In the genomic region with DNA sequence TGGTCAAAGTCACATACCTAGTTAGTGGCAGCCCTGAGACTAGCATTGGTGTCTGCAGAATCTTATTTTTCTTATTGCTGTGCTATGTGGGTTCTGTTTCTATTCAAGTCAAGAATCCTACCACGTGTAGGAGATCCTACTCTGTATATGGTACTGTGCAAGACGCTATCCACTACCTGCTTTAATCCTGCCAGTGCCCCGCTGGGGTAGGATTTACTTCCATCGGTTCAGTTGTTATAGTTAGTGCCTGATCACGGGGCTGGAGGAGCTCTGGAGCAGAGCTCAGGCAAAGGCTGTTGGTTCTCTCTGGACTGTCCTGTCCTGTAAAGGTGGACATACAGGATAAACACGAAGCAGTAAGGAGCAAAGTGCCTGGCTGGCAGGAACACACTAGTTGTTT, we compare ENCODE assay signal across 33 cellular contexts.
"Had no signal": no experiment of that assay in that cellular context is flagged by ENCODE, and none has a peak within 500 bp of the region (broad histone marks: within the 10 kb centered on the region; RNA-seq: fewer than 3 reads in every experiment).

No MANE protein-coding gene starts in this region.

- H3K4me2 ChIP-seq: KMS-11 had no signal

- H3K9me3 Mint-ChIP-seq: activated CD8-positive, alpha-beta T cell treated with anti-CD3 and anti-CD28 coated beads for 36 hours; activated naive CD8-positive, alpha-beta T cell treated with anti-CD3 and anti-CD28 coated beads for 36 hours had no signal

- DNase-seq: activated CD4-positive, alpha-beta T cell treated with anti-CD3 and anti-CD28 coated beads for 1 hour; activated CD4-positive, alpha-beta T cell treated with anti-CD3 and anti-CD28 coated beads for 48 hours; activated CD4-positive, CD25-positive, alpha-beta regulatory T cell; activated CD8-positive, alpha-beta T cell treated with anti-CD3 and anti-CD28 coated beads for 36 hours; activated effector memory CD4-positive, alpha-beta T cell treated with anti-CD3 and anti-CD28 coated beads, Interleukin-2, amount 50 U/mL, for 16 hours; activated naive CD4-positive, alpha-beta T cell; activated naive CD4-positive, alpha-beta T cell treated with anti-CD3 and anti-CD28 coated beads, Interleukin-2, amount 50 U/mL, for 16 hours; activated naive CD8-positive, alpha-beta T cell treated with anti-CD3 and anti-CD28 coated beads for 36 hours; activated T-cell treated with anti-CD3 and anti-CD28 coated beads, Interleukin-2, amount 50 U/mL, for 1 hour; activated T-cell treated with anti-CD3 and anti-CD28 coated beads, Interleukin-2, amount 50 U/mL, for 72 hours; amniotic stem cell; NCI-H1092 treated with DMSO at 0.1 percent for 48 hours; NCI-H1417; NCI-H146; NCI-H187; NCI-H2029 treated with DMSO at 0.1 percent for 48 hours; NCI-H2107; NCI-H2171; NCI-H510A; NCI-H526 treated with DMSO at 0.1 percent for 48 hours; NCI-H774; SHP77 treated with DMSO at 0.1 percent for 48 hours; SW 1271; T-helper 1 cell; T-helper 2 cell; T-helper 9 cell had no signal

- H3K4me3 Mint-ChIP-seq: activated CD8-positive, alpha-beta T cell treated with anti-CD3 and anti-CD28 coated beads for 36 hours; activated naive CD8-positive, alpha-beta T cell treated with anti-CD3 and anti-CD28 coated beads for 36 hours; activated T-cell treated with anti-CD3 and anti-CD28 coated beads, Interleukin-2, amount 50 U/mL, for 72 hours; activated T-helper 17 cell treated with anti-CD3 and anti-CD28 coated beads, Interleukin-2, amount 50 U/mL, for 72 hours; central memory CD8-positive, alpha-beta T cell had no signal

- H3K9ac ChIP-seq: KMS-11 had no signal

- ATAC-seq: activated CD8-positive, alpha-beta T cell treated with anti-CD3 and anti-CD28 coated beads for 36 hours; activated T-cell treated with anti-CD3 and anti-CD28 coated beads, Interleukin-2, amount 50 U/mL, for 72 hours; activated T-helper 17 cell treated with anti-CD3 and anti-CD28 coated beads, Interleukin-2, amount 50 U/mL, for 72 hours; Panc1; SK-N-SH treated with all-trans-retinoic acid at 6 μM for 48 hours had no signal

- H3K27me3 ChIP-seq: ascending aorta had no signal

- H3K4me1 Mint-ChIP-seq: activated naive CD8-positive, alpha-beta T cell treated with anti-CD3 and anti-CD28 coated beads for 36 hours; activated T-helper 17 cell treated with anti-CD3 and anti-CD28 coated beads, Interleukin-2, amount 50 U/mL, for 72 hours; central memory CD8-positive, alpha-beta T cell had no signal

- H3K27me3 Mint-ChIP-seq: activated CD8-positive, alpha-beta T cell treated with anti-CD3 and anti-CD28 coated beads for 36 hours; activated naive CD8-positive, alpha-beta T cell treated with anti-CD3 and anti-CD28 coated beads for 36 hours; activated T-helper 17 cell treated with anti-CD3 and anti-CD28 coated beads, Interleukin-2, amount 50 U/mL, for 72 hours; central memory CD8-positive, alpha-beta T cell had no signal

- H3K9me3 ChIP-seq: ascending aorta had no signal

- H3K36me3 ChIP-seq: ascending aorta had no signal

- H3K4me3 ChIP-seq: ascending aorta had no signal

- H3K4me1 ChIP-seq: ascending aorta had no signal

- H3K36me3 Mint-ChIP-seq: activated naive CD8-positive, alpha-beta T cell treated with anti-CD3 and anti-CD28 coated beads for 36 hours had no signal

- H3K27ac ChIP-seq: ascending aorta, KMS-11, VCaP had no signal

- H3K27ac Mint-ChIP-seq: activated CD8-positive, alpha-beta T cell treated with anti-CD3 and anti-CD28 coated beads for 36 hours; activated naive CD8-positive, alpha-beta T cell treated with anti-CD3 and anti-CD28 coated beads for 36 hours; activated T-cell treated with anti-CD3 and anti-CD28 coated beads, Interleukin-2, amount 50 U/mL, for 72 hours; activated T-helper 17 cell treated with anti-CD3 and anti-CD28 coated beads, Interleukin-2, amount 50 U/mL, for 72 hours had no signal
